18 cellular contexts compared by ENCODE assay signal in genomic region chr19:8065489-8066261, GRCh38. TPM values are rescaled to one million over a fixed set of nuclear protein-coding genes. Genes with fewer than 3 reads are reported as not detected.
"Had no signal": no experiment of that assay in that cellular context is flagged by ENCODE, and none has a peak within 500 bp of the region (broad histone marks: within the 10 kb centered on the region; RNA-seq: fewer than 3 reads in every experiment).

No MANE protein-coding gene starts in this region.

- H3K27ac ChIP-seq: cardiac muscle cell, esophagus muscularis mucosa, psoas muscle, right lobe of liver, stomach, thoracic aorta, uterus, WERI-Rb-1 had no signal

- H3K27me3 ChIP-seq: cardiac muscle cell, esophagus muscularis mucosa, right lobe of liver, stomach, uterus had no signal

- DNase-seq: activated CD4-positive, alpha-beta T cell treated with anti-CD3 and anti-CD28 coated beads, Interleukin-2, amount 10 ng/mL, durations not matched to agents 24 days and 14 days; activated effector memory CD4-positive, alpha-beta T cell treated with anti-CD3 and anti-CD28 coated beads, Interleukin-2, amount 50 U/mL, for 16 hours; activated T-cell treated with anti-CD3 and anti-CD28 coated beads, Interleukin-2, amount 50 U/mL, for 24 hours; foreskin fibroblast; glutamatergic neuron; mammary epithelial cell; psoas muscle; right lobe of liver; stimulated activated CD4-positive, alpha-beta T cell treated with anti-CD3 and anti-CD28 coated beads, Interleukin-2, amount 100 ng/mL, for 48 hours; stomach; T-cell; uterus; WERI-Rb-1 had no signal

- H3K4me3 ChIP-seq: cardiac muscle cell, esophagus muscularis mucosa, psoas muscle, right lobe of liver, stomach, thoracic aorta, uterus had no signal

- H3K4me1 ChIP-seq: esophagus muscularis mucosa, psoas muscle, right lobe of liver, stomach, uterus had no signal

- ATAC-seq: psoas muscle, T-cell had no signal

- H3K36me3 ChIP-seq: cardiac muscle cell, esophagus muscularis mucosa, right lobe of liver, stomach, thoracic aorta, uterus, WERI-Rb-1 had no signal

RNA-seq across cellular contexts. Expression of gene CCL25, which starts 13.1 kb away (rescaled TPM):
- total RNA-seq: activated CD4-positive, alpha-beta T cell treated with anti-CD3 and anti-CD28 coated beads, Interleukin-2, amount 10 ng/mL, durations not matched to agents 24 days and 14 days; cardiac muscle cell; esophagus muscularis mucosa; mammary epithelial cell; mucosa of gallbladder; omental fat pad; psoas muscle; thoracic aorta; uterus had no signal
